10 cellular contexts compared by ENCODE assay signal in the genomic region with DNA sequence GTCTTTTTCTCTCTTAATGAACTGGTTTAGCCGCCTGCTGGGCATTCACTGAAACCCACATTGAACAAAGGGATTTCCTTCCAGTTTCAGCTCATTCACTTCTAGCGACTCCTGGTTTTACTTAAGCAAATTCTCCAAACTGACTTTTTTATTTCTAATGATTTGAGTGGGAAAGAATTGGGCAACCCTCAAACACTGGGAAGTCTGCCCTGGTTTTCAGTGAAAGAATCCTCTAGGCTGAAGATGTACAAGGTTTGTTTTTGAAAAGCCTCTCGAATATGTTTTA. TPM values are rescaled to one million over a fixed set of nuclear protein-coding genes. Genes with fewer than 3 reads are reported as not detected.
DNase-seq lines count a peak whose midpoint lies in the region; ATAC-seq and TF ChIP-seq lines count a peak whose summit lies in the region.
"Had no signal": no experiment of that assay in that cellular context is flagged by ENCODE, and none has a peak within 500 bp of the region (broad histone marks: within the 10 kb centered on the region; RNA-seq: fewer than 3 reads in every experiment).

No MANE protein-coding gene starts in this region.

- H3K9ac ChIP-seq in SK-N-MC (ENCODE audit: insufficient read length): no peak overlapping the region

- peaks cover 92% of the 10 kb centered on the region for H3K27me3 Mint-ChIP-seq in progenitor cell of endocrine pancreas

- H3K4me3 ChIP-seq in SK-N-MC (no peak overlapping the region), fibroblast of villous mesenchyme (ENCODE audit: low read depth, low read length) (no peak overlapping the region)

- H3K4me1 Mint-ChIP-seq in progenitor cell of endocrine pancreas (ENCODE audit: low read depth): peaks cover 46% of the 10 kb centered on the region

- H3K9me3 ChIP-seq in SK-N-MC (ENCODE audit: low read depth, low read length): no peaks in the 10 kb centered on the region
- H3K9me3 ChIP-seq: neutrophil had no signal

- ATAC-seq in HG02588 (IDR thresholded peaks at IDR 0.05; ENCODE audit: unreplicated experiment) (no peak), HG03442 (IDR thresholded peaks at IDR 0.05; ENCODE audit: unreplicated experiment) (no peak)

- H3K36me3 Mint-ChIP-seq in progenitor cell of endocrine pancreas (ENCODE audit: insufficient read depth): no peaks in the 10 kb centered on the region

- DNase-seq in GM04504 (ENCODE audit: low read depth): peak; percentile 53
- DNase-seq in SK-N-MC (ENCODE audit: low read depth, low spot score): peak; percentile 5
- peak; percentile 72 for DNase-seq in fibroblast of villous mesenchyme (ENCODE audit: low read depth)
- DNase-seq in progenitor cell of endocrine pancreas (ENCODE audit: low spot score, unreplicated experiment): no peak
- DNase-seq in SKM-1 (lab: John Stamatoyannopoulos, UW; ENCODE audit: unreplicated experiment): no peak
- no peak for DNase-seq in iPS-NIHi7 (ENCODE audit: extremely low spot score)
- DNase-seq: T-helper 9 cell had no signal

- H3K4me3 Mint-ChIP-seq in progenitor cell of endocrine pancreas (ENCODE audit: low read depth): no peak overlapping the region

- no peaks in the 10 kb centered on the region for H3K36me3 ChIP-seq in SK-N-MC (ENCODE audit: insufficient read depth, low read length)

- no peak overlapping the region for H3K27ac Mint-ChIP-seq in progenitor cell of endocrine pancreas

- TF ChIP-seq CTCF in fibroblast of villous mesenchyme (IDR thresholded peaks at IDR 0.05; ENCODE audit: insufficient read depth, low read depth, low read length): peak; percentile 53
- peak; percentile 69 for TF ChIP-seq CTCF in progenitor cell of endocrine pancreas (IDR thresholded peaks at IDR 0.05; ENCODE audit: unreplicated experiment)

- H3K27ac ChIP-seq in SK-N-MC: no peak overlapping the region
- H3K27ac ChIP-seq: neutrophil had no signal

- no peaks in the 10 kb centered on the region for H3K9me3 Mint-ChIP-seq in progenitor cell of endocrine pancreas (ENCODE audit: low read depth)

RNA-seq across cellular contexts. Expression of a gene that starts 45.5 kb away (rescaled TPM):
- total RNA-seq in fibroblast of villous mesenchyme (12.1 and 13.5 TPM in 2 replicates), progenitor cell of endocrine pancreas (23.7 and 28.1 TPM in 2 replicates)

Comparison
In these comparisons a context has a peak if more than half of its experiments do, and no peak if none do; other contexts are left out.
1. DNase-seq: peak in GM04504 (single experiment), SK-N-MC (single experiment) and fibroblast of villous mesenchyme (single experiment); none in progenitor cell of endocrine pancreas (single experiment), SKM-1 (single experiment) and iPS-NIHi7 (single experiment).